13 cellular contexts compared by ENCODE assay signal in the genomic region with DNA sequence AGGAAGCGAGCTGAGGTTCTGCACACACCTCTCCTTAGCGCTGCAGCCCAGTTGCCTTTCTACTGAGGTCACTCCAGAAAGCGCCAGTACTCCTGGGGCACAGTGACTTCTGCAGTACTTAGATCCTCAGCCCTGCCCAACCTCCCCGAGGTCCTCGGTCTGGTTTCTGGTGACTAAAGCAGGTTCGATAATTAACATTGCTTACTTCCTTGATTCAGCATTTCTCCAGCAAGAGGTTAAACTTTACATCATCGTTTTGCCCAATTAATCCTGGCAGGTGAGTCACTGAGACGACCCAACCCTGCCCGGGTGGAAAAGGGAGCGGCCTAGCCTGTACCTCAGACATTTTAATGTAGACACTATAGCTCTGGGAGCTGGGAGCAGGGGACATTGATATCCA.
DNase-seq lines count a peak whose midpoint lies in the region; ATAC-seq and TF ChIP-seq lines count a peak whose summit lies in the region.
"Had no signal": no experiment of that assay in that cellular context is flagged by ENCODE, and none has a peak within 500 bp of the region (broad histone marks: within the 10 kb centered on the region; RNA-seq: fewer than 3 reads in every experiment).

No MANE protein-coding gene starts in this region.

- peak; percentile 66 for DNase-seq in HK-2 (ENCODE audit: unreplicated experiment)
- peak; percentile 19 for DNase-seq in RKO (ENCODE audit: low spot score)
- peak; percentile 86 for DNase-seq in glomerular visceral epithelial cell (ENCODE audit: extremely low spot score)
- DNase-seq in retinal pigment epithelial cell (ENCODE audit: low read depth), result peak; percentile 41
- DNase-seq in activated T-cell treated with anti-CD3 and anti-CD28 coated beads, Interleukin-2, amount 50 U/mL, for 4 hours, result no peak
- no peak for DNase-seq in GOT3 (lab: John Stamatoyannopoulos, UW)
- DNase-seq: activated CD4-positive, alpha-beta T cell treated with anti-CD3 and anti-CD28 coated beads, Interleukin-2, amount 10 ng/mL, durations not matched to agents 24 days and 14 days; NCI-H1417 treated with DMSO at 0.1 percent for 48 hours; T-cell; testis had no signal

- no peaks in the 10 kb centered on the region for H3K9me3 Mint-ChIP-seq in activated T-cell treated with anti-CD3 and anti-CD28 coated beads, Interleukin-2, amount 50 U/mL, for 4 hours
- H3K9me3 Mint-ChIP-seq: activated CD4-positive, alpha-beta T cell treated with anti-CD3 and anti-CD28 coated beads, Interleukin-2, amount 10 ng/mL, durations not matched to agents 24 days and 14 days; T-cell had no signal

- H3K27me3 Mint-ChIP-seq in activated T-cell treated with anti-CD3 and anti-CD28 coated beads, Interleukin-2, amount 50 U/mL, for 4 hours (ENCODE audit: low read depth), result peaks cover 7% of the 10 kb centered on the region

- ATAC-seq in activated T-cell treated with anti-CD3 and anti-CD28 coated beads, Interleukin-2, amount 50 U/mL, for 4 hours, result no peak
- no peak for ATAC-seq in HG03108 (IDR thresholded peaks at IDR 0.05; ENCODE audit: unreplicated experiment)
- ATAC-seq: sciatic nerve, T-cell had no signal

- no peak for TF ChIP-seq CTCF in retinal pigment epithelial cell (conservative IDR thresholded peaks at IDR 0.05; ENCODE audit: low read depth, low read length)

- no peak overlapping the region for H3K4me3 Mint-ChIP-seq in activated T-cell treated with anti-CD3 and anti-CD28 coated beads, Interleukin-2, amount 50 U/mL, for 4 hours
- H3K4me3 Mint-ChIP-seq: activated CD4-positive, alpha-beta T cell treated with anti-CD3 and anti-CD28 coated beads, Interleukin-2, amount 10 ng/mL, durations not matched to agents 24 days and 14 days; T-cell had no signal

- no peaks in the 10 kb centered on the region for H3K36me3 Mint-ChIP-seq in activated T-cell treated with anti-CD3 and anti-CD28 coated beads, Interleukin-2, amount 50 U/mL, for 4 hours (ENCODE audit: insufficient read depth)
- H3K36me3 Mint-ChIP-seq: T-cell had no signal

- H3K4me1 Mint-ChIP-seq in activated T-cell treated with anti-CD3 and anti-CD28 coated beads, Interleukin-2, amount 50 U/mL, for 4 hours (ENCODE audit: low read depth), result no peaks in the 10 kb centered on the region
- H3K4me1 Mint-ChIP-seq: activated CD4-positive, alpha-beta T cell treated with anti-CD3 and anti-CD28 coated beads, Interleukin-2, amount 10 ng/mL, durations not matched to agents 24 days and 14 days; T-cell had no signal

- no peak overlapping the region for H3K4me3 ChIP-seq in retinal pigment epithelial cell (ENCODE audit: low read length)
- H3K4me3 ChIP-seq: HAP-1, testis had no signal

Comparison
In these comparisons a context has a peak if more than half of its experiments do, and no peak if none do; other contexts are left out.
1. DNase-seq: peak in HK-2 (single experiment), RKO (single experiment), glomerular visceral epithelial cell (single experiment) and retinal pigment epithelial cell (single experiment); none in activated T-cell treated with anti-CD3 and anti-CD28 coated beads, Interleukin-2, amount 50 U/mL, for 4 hours (single experiment) and GOT3 (single experiment).